1 cellular context compared by ENCODE assay signal in the genomic region with DNA sequence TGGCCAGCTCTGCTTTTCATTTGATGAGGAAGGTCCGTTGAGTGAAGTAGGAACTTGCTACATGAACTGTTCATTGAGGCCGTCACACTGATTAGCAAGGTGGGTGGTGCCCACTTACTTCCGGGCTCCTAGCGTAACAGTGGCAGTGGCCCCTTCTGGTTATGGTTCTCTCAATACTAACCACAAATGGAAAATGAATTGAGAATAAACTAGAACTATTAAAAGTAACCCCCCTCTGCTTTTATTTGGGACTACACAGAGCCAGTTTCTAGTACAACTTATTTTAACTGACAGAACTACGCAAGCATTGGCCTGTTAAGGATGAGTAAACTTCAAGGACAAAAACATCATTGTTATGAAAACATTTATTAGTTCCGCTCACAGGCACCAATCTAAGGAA.
TF ChIP-seq lines count a peak whose summit lies in the region.

No MANE protein-coding gene starts in this region.

TF ChIP-seq in IMR-90, 13 proteins besides CTCF, POLR2A, EP300 and RAD21 (continued from another document):
- TF ChIP-seq, protein P1, sequence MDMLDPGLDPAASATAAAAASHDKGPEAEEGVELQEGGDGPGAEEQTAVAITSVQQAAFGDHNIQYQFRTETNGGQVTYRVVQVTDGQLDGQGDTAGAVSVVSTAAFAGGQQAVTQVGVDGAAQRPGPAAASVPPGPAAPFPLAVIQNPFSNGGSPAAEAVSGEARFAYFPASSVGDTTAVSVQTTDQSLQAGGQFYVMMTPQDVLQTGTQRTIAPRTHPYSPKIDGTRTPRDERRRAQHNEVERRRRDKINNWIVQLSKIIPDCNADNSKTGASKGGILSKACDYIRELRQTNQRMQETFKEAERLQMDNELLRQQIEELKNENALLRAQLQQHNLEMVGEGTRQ (IDR thresholded peaks at IDR 0.05; ENCODE audit: low read depth, low read length), result no peak
- no peak for TF ChIP-seq CHD1 (IDR thresholded peaks at IDR 0.05; ENCODE audit: low read depth, low read length)
